ENCODE assay signal across 11 cellular contexts in the genomic region with DNA sequence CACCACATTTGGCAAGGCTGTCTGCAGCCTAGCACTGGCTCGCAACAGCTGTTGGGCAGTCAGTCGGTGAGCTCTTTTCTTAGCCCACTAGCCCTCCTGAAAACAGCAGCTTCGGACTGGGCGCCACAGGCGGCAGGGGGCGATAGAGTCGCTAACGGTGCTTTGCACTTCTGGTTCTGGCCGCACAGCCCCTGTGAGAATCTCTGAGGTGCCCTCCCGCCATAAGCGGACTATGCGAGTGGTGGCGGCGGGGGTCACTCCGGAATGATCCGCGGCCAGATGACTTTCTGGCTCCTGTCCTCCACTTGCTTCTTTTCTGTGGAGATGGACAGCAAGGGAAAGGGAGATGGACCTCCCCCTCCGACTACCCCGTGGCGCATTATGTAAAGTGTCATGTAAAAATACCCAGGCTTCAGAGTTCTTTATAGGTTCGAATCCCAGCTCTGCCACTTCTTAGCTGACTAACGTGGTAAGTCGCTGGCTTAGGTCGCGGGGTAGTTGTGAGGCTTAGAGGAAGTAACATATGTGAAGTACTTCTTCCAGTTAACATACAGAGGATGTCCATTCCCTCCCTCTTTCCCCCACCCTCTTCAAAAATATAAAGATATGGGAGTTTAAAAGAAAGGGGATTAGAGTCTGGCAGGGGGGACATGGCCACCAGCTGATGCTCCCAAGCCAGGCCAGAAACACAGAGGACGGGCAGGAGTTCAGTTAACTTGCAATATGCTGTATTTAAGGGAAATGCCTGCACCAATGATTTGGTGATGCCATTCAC. TPM values are rescaled to one million over a fixed set of nuclear protein-coding genes. Genes with fewer than 3 reads are reported as not detected.
DNase-seq lines count a peak whose midpoint lies in the region; ATAC-seq and TF ChIP-seq lines count a peak whose summit lies in the region.
"Had no signal": no experiment of that assay in that cellular context is flagged by ENCODE, and none has a peak within 500 bp of the region (broad histone marks: within the 10 kb centered on the region; RNA-seq: fewer than 3 reads in every experiment).

No MANE protein-coding gene starts in this region.

- no peaks in the 10 kb centered on the region for H3K9me3 ChIP-seq in gastroesophageal sphincter

- TF ChIP-seq EP300 in gastroesophageal sphincter (IDR thresholded peaks at IDR 0.05): no peak

- TF ChIP-seq CTCF in gastroesophageal sphincter (IDR thresholded peaks at IDR 0.05): peak in 1 of 4 experiments; percentile 23

- WGBS in gastroesophageal sphincter (ENCODE audit: low coverage in 1 of 2), 2 donors: 13 to 32% methylated on average over 3 to 5 of the region's 26 CpGs

- H3K4me3 ChIP-seq in gastroesophageal sphincter: no peak overlapping the region
- H3K4me3 ChIP-seq: BLaER1 treated with 17β-estradiol and CSF1 and Interleukin-3, amounts not matched to agents 10 nM and 100 nM had no signal

- peaks cover 61% of the 10 kb centered on the region for H3K27me3 ChIP-seq in gastroesophageal sphincter

- DNase-seq in NCI-H2171 treated with DMSO at 0.1 percent for 48 hours (lab: John Stamatoyannopoulos, UW) (peak; percentile 2), NCI-H2171 (lab: John Stamatoyannopoulos, UW) (no peak), UCSD-AML1 (lab: John Stamatoyannopoulos, UW; ENCODE audit: unreplicated experiment) (peak; percentile 19), islet precursor cell (peak; percentile 82), NCI-H2196 treated with DMSO at 0.1 percent for 48 hours (lab: John Stamatoyannopoulos, UW; ENCODE audit: unreplicated experiment) (no peak), NCI-H1092 treated with DMSO at 0.1 percent for 48 hours (lab: John Stamatoyannopoulos, UW) (no peak)

- no peaks in the 10 kb centered on the region for H3K36me3 ChIP-seq in gastroesophageal sphincter
- H3K36me3 ChIP-seq: BLaER1 treated with 17β-estradiol and CSF1 and Interleukin-3, amounts not matched to agents 10 nM and 100 nM had no signal

- H3K4me1 ChIP-seq in gastroesophageal sphincter: no peaks in the 10 kb centered on the region
- H3K4me1 ChIP-seq: BLaER1 treated with 17β-estradiol and CSF1 and Interleukin-3, amounts not matched to agents 10 nM and 100 nM had no signal

- ATAC-seq in HG02610 (IDR thresholded peaks at IDR 0.05; ENCODE audit: unreplicated experiment) (peak; percentile 46), gastroesophageal sphincter (no peak)

- TF ChIP-seq POLR2A in gastroesophageal sphincter (IDR thresholded peaks at IDR 0.05): no peak

- no peak overlapping the region for H3K27ac ChIP-seq in gastroesophageal sphincter
- H3K27ac ChIP-seq: BLaER1 treated with 17β-estradiol and CSF1 and Interleukin-3, amounts not matched to agents 10 nM and 100 nM had no signal

RNA-seq across cellular contexts. Expression of a gene that starts 11.0 kb away (rescaled TPM):
- under 1 TPM in 1 of 4 donors, not detected in 3; 0.10 TPM for total RNA-seq in gastroesophageal sphincter
- total RNA-seq: mononuclear cell; T-helper 2 cell treated with Interferon-gamma antibody and Interleukin-4, amounts not matched to agents 100 ng/mL and 5 ng/mL, for 36 hours had no signal

Comparison
In these comparisons a context has a peak if more than half of its experiments do, and no peak if none do; other contexts are left out.
1. DNase-seq: peak in NCI-H2171 treated with DMSO at 0.1 percent for 48 hours (single experiment), UCSD-AML1 (single experiment) and islet precursor cell (single experiment); none in NCI-H2171 (single experiment), NCI-H2196 treated with DMSO at 0.1 percent for 48 hours (single experiment) and NCI-H1092 treated with DMSO at 0.1 percent for 48 hours (single experiment).